ENCODE assay signal across 25 cellular contexts in genomic region chr2:231219289-231219688, GRCh38. TPM values are rescaled to one million over a fixed set of nuclear protein-coding genes. Genes with fewer than 3 reads are reported as not detected.
DNase-seq lines count a peak whose midpoint lies in the region; ATAC-seq and TF ChIP-seq lines count a peak whose summit lies in the region.
"Had no signal": no experiment of that assay in that cellular context is flagged by ENCODE, and none has a peak within 500 bp of the region (broad histone marks: within the 10 kb centered on the region; RNA-seq: fewer than 3 reads in every experiment).

No MANE protein-coding gene starts in this region.

- H3K4me1 Mint-ChIP-seq in activated CD8-positive, alpha-beta T cell treated with anti-CD3 and anti-CD28 coated beads for 36 hours (ENCODE audit: low read depth) = no peaks in the 10 kb centered on the region
- H3K4me1 Mint-ChIP-seq in activated CD8-positive, alpha-beta T cell treated with anti-CD3 and anti-CD28 coated beads, Interleukin-2, amount 10 ng/mL, durations not matched to agents 7 days and 5 days (ENCODE audit: low read depth) = peaks cover 2% of the 10 kb centered on the region
- H3K4me1 Mint-ChIP-seq in WTC11 = no peaks in the 10 kb centered on the region
- H3K4me1 Mint-ChIP-seq: CD8-positive, alpha-beta memory T cell had no signal

- no peak for TF ChIP-seq CTCF in activated CD8-positive, alpha-beta T cell treated with anti-CD3 and anti-CD28 coated beads for 36 hours (IDR thresholded peaks at IDR 0.05)
- TF ChIP-seq CTCF in WTC11 (IDR thresholded peaks at IDR 0.05) = no peak
- no peak for TF ChIP-seq CTCF in sigmoid colon (IDR thresholded peaks at IDR 0.05)
- TF ChIP-seq CTCF in omental fat pad (IDR thresholded peaks at IDR 0.05) = no peak

- no peak overlapping the region for H3K4me3 ChIP-seq in sigmoid colon
- H3K4me3 ChIP-seq: SJSA1 had no signal

- DNase-seq in activated CD8-positive, alpha-beta T cell treated with anti-CD3 and anti-CD28 coated beads for 36 hours = no peak
- DNase-seq in activated CD8-positive, alpha-beta T cell treated with anti-CD3 and anti-CD28 coated beads, Interleukin-2, amount 10 ng/mL, durations not matched to agents 7 days and 5 days = no peak
- DNase-seq in MV-4-11 (lab: John Stamatoyannopoulos, UW) (peak; percentile 52), WTC11 (ENCODE audit: low spot score) (no peak), sigmoid colon (no peak), NCI-H128 (lab: John Stamatoyannopoulos, UW; ENCODE audit: unreplicated experiment) (no peak), omental fat pad (ENCODE audit: low spot score) (no peak), GOT3 (lab: John Stamatoyannopoulos, UW) (no peak)
- DNase-seq: ACHN; BE2C; CD8-positive, alpha-beta memory T cell; DMS79 treated with DMSO at 0.1 percent for 48 hours; NCI-H1092; NCI-H1436 treated with DMSO at 0.1 percent for 48 hours; NCI-H187 treated with DMSO at 0.1 percent for 48 hours; NCI-H2107; NCI-H446; NCI-H524 treated with DMSO at 0.1 percent for 48 hours; NCI-H774; NK-92 treated with Interleukin-12 subunit alpha and Interleukin-12 subunit beta, amount 100 ng/mL, for 24 hours; Right ventricle myocardium superior; RPMI8226 had no signal

- peaks cover 2% of the 10 kb centered on the region for H3K36me3 Mint-ChIP-seq in activated CD8-positive, alpha-beta T cell treated with anti-CD3 and anti-CD28 coated beads for 36 hours (ENCODE audit: low read depth)
- H3K36me3 Mint-ChIP-seq in activated CD8-positive, alpha-beta T cell treated with anti-CD3 and anti-CD28 coated beads, Interleukin-2, amount 10 ng/mL, durations not matched to agents 7 days and 5 days (ENCODE audit: low read depth) = no peaks in the 10 kb centered on the region
- H3K36me3 Mint-ChIP-seq in WTC11 = peaks cover 54% of the 10 kb centered on the region
- H3K36me3 Mint-ChIP-seq: CD14-positive monocyte had no signal

- H3K27ac Mint-ChIP-seq in activated CD8-positive, alpha-beta T cell treated with anti-CD3 and anti-CD28 coated beads for 36 hours = peak overlapping the region; percentile 19
- H3K27ac Mint-ChIP-seq in activated CD8-positive, alpha-beta T cell treated with anti-CD3 and anti-CD28 coated beads, Interleukin-2, amount 10 ng/mL, durations not matched to agents 7 days and 5 days = no peak overlapping the region
- H3K27ac Mint-ChIP-seq in WTC11 = no peak overlapping the region
- H3K27ac Mint-ChIP-seq: CD14-positive monocyte; CD8-positive, alpha-beta memory T cell had no signal

- intact Hi-C loops in activated CD8-positive, alpha-beta T cell treated with anti-CD3 and anti-CD28 coated beads for 36 hours (cut with micrococcal nuclease) = no loop called here
- intact Hi-C loops in sigmoid colon (cut with DNase I) = no loop called here

- H3K9me3 ChIP-seq in sigmoid colon = no peaks in the 10 kb centered on the region
- H3K9me3 ChIP-seq: BE2C, SJSA1 had no signal

- H3K9me3 Mint-ChIP-seq in activated CD8-positive, alpha-beta T cell treated with anti-CD3 and anti-CD28 coated beads for 36 hours = no peaks in the 10 kb centered on the region
- H3K9me3 Mint-ChIP-seq in activated CD8-positive, alpha-beta T cell treated with anti-CD3 and anti-CD28 coated beads, Interleukin-2, amount 10 ng/mL, durations not matched to agents 7 days and 5 days (ENCODE audit: insufficient read depth) = no peaks in the 10 kb centered on the region
- H3K9me3 Mint-ChIP-seq in WTC11 = no peaks in the 10 kb centered on the region
- H3K9me3 Mint-ChIP-seq: CD14-positive monocyte; CD8-positive, alpha-beta memory T cell had no signal

- H3K4me1 ChIP-seq in sigmoid colon = peaks cover 0 to 31% (median 27%) of the 10 kb centered on the region in 4 donors
- H3K4me1 ChIP-seq: BE2C had no signal

- CTCF ChIA-PET in activated CD8-positive, alpha-beta T cell treated with anti-CD3 and anti-CD28 coated beads for 36 hours (lab: Charles Lee) = interaction anchor here (1.0 to 2.1 kb wide), 3 partner anchors 8 to 52 kb away, joined by 3 to 9 read pairs (median 3); no protein-coding TSS in a partner anchor
- CTCF ChIA-PET in activated CD8-positive, alpha-beta T cell treated with anti-CD3 and anti-CD28 coated beads, Interleukin-2, amount 10 ng/mL, durations not matched to agents 7 days and 5 days (lab: Charles Lee) = interaction anchor here (1.4 kb wide), 1 partner anchor 192 kb away, joined by 3 read pairs; no protein-coding TSS in a partner anchor
- CTCF ChIA-PET in WTC11 (lab: Charles Lee) = interaction anchor here (1.2 kb wide), 1 partner anchor 191 kb away, joined by 3 read pairs; no protein-coding TSS in a partner anchor

- TF ChIP-seq POLR2A in sigmoid colon (IDR thresholded peaks at IDR 0.05) = no peak

- TF ChIP-seq EP300 in sigmoid colon (IDR thresholded peaks at IDR 0.05) = no peak

- H3K4me3 Mint-ChIP-seq in activated CD8-positive, alpha-beta T cell treated with anti-CD3 and anti-CD28 coated beads for 36 hours = no peak overlapping the region
- H3K4me3 Mint-ChIP-seq in activated CD8-positive, alpha-beta T cell treated with anti-CD3 and anti-CD28 coated beads, Interleukin-2, amount 10 ng/mL, durations not matched to agents 7 days and 5 days = no peak overlapping the region
- no peak overlapping the region for H3K4me3 Mint-ChIP-seq in WTC11
- H3K4me3 Mint-ChIP-seq: CD14-positive monocyte; CD8-positive, alpha-beta memory T cell had no signal

- 90 to 91% methylated on average over 3 of the region's 3 CpGs for WGBS in sigmoid colon, 2 donors

- no peak for ATAC-seq in activated CD8-positive, alpha-beta T cell treated with anti-CD3 and anti-CD28 coated beads for 36 hours
- no peak for ATAC-seq in activated CD8-positive, alpha-beta T cell treated with anti-CD3 and anti-CD28 coated beads, Interleukin-2, amount 10 ng/mL, durations not matched to agents 7 days and 5 days
- ATAC-seq in WTC11 (no peak), omental fat pad (ENCODE audit: low FRiP score) (no peak)

- H3K36me3 ChIP-seq in sigmoid colon = peaks cover 0 to 60% (median 6%) of the 10 kb centered on the region in 4 donors

- POLR2A ChIA-PET in activated CD8-positive, alpha-beta T cell treated with anti-CD3 and anti-CD28 coated beads for 36 hours (lab: Charles Lee) = no interaction called here
- POLR2A ChIA-PET in activated CD8-positive, alpha-beta T cell treated with anti-CD3 and anti-CD28 coated beads, Interleukin-2, amount 10 ng/mL, durations not matched to agents 7 days and 5 days (lab: Charles Lee) = interaction anchor here (0.6 kb wide), 1 partner anchor 1056 kb away, joined by 3 read pairs; no protein-coding TSS in a partner anchor
- POLR2A ChIA-PET in WTC11 (lab: Charles Lee) = no interaction called here

- H3K27ac ChIP-seq in sigmoid colon = peak overlapping the region in 3 of 4 donors; percentile 43 to 89 (median 83)
- H3K27ac ChIP-seq: 22Rv1, SJSA1 had no signal

- H3K27me3 Mint-ChIP-seq in activated CD8-positive, alpha-beta T cell treated with anti-CD3 and anti-CD28 coated beads for 36 hours = no peaks in the 10 kb centered on the region
- H3K27me3 Mint-ChIP-seq in activated CD8-positive, alpha-beta T cell treated with anti-CD3 and anti-CD28 coated beads, Interleukin-2, amount 10 ng/mL, durations not matched to agents 7 days and 5 days (ENCODE audit: low read depth) = no peaks in the 10 kb centered on the region
- H3K27me3 Mint-ChIP-seq in WTC11 (ENCODE audit: low read depth) = no peaks in the 10 kb centered on the region
- H3K27me3 Mint-ChIP-seq: CD8-positive, alpha-beta memory T cell had no signal

- no peaks in the 10 kb centered on the region for H3K27me3 ChIP-seq in sigmoid colon
- H3K27me3 ChIP-seq: BE2C, SJSA1 had no signal

TF ChIP-seq in WTC11, 78 proteins besides CTCF, POLR2A, EP300 and RAD21:
- TF ChIP-seq HMGA2 (CRISPR knock-in tag; IDR thresholded peaks at IDR 0.05) = no peak
- TF ChIP-seq ZNF317 (CRISPR knock-in tag; IDR thresholded peaks at IDR 0.05; ENCODE audit: borderline replicate concordance, low read depth) = peak; percentile 68; the same call in 1 of the 2 replicates
- TF ChIP-seq ERG (CRISPR knock-in tag; IDR thresholded peaks at IDR 0.05) = no peak
- TF ChIP-seq ELF4 (CRISPR knock-in tag; IDR thresholded peaks at IDR 0.05; ENCODE audit: low read depth) = no peak
- TF ChIP-seq OVOL2 (CRISPR knock-in tag; IDR thresholded peaks at IDR 0.05; ENCODE audit: borderline replicate concordance) = no peak
- no peak for TF ChIP-seq GTF2I (CRISPR knock-in tag; conservative IDR thresholded peaks at IDR 0.05)
- no peak for TF ChIP-seq SP1 (CRISPR knock-in tag; conservative IDR thresholded peaks at IDR 0.05)
- no peak for TF ChIP-seq ZNF263 (CRISPR knock-in tag; IDR thresholded peaks at IDR 0.05; ENCODE audit: low read depth)

RNA-seq across cellular contexts. Expression of gene ARMC9, which starts 20.9 kb away (rescaled TPM):
- total RNA-seq in activated CD8-positive, alpha-beta T cell treated with anti-CD3 and anti-CD28 coated beads for 36 hours = 1 to 10 TPM; 2.0 to 2.2 TPM
- under 1 TPM; 0.65 to 0.92 TPM for total RNA-seq in activated CD8-positive, alpha-beta T cell treated with anti-CD3 and anti-CD28 coated beads, Interleukin-2, amount 10 ng/mL, durations not matched to agents 7 days and 5 days
- 34.5 to 37.5 TPM (median 34.9 TPM) in 3 replicates for total RNA-seq in WTC11 (2021)
- total RNA-seq in sigmoid colon = 10 to 100 TPM; 24.3 to 95.3 (median 52.7) TPM
- 1 to 10 TPM; 2.4 to 8.2 (median 3.0) TPM for polyA plus RNA-seq in sigmoid colon
- total RNA-seq in omental fat pad = 10 to 100 TPM in 1 of 4 donors, 1 to 10 TPM in 3; 2.8 to 15.9 (median 6.6) TPM
